8 cellular contexts compared by ENCODE assay signal in the genomic region with DNA sequence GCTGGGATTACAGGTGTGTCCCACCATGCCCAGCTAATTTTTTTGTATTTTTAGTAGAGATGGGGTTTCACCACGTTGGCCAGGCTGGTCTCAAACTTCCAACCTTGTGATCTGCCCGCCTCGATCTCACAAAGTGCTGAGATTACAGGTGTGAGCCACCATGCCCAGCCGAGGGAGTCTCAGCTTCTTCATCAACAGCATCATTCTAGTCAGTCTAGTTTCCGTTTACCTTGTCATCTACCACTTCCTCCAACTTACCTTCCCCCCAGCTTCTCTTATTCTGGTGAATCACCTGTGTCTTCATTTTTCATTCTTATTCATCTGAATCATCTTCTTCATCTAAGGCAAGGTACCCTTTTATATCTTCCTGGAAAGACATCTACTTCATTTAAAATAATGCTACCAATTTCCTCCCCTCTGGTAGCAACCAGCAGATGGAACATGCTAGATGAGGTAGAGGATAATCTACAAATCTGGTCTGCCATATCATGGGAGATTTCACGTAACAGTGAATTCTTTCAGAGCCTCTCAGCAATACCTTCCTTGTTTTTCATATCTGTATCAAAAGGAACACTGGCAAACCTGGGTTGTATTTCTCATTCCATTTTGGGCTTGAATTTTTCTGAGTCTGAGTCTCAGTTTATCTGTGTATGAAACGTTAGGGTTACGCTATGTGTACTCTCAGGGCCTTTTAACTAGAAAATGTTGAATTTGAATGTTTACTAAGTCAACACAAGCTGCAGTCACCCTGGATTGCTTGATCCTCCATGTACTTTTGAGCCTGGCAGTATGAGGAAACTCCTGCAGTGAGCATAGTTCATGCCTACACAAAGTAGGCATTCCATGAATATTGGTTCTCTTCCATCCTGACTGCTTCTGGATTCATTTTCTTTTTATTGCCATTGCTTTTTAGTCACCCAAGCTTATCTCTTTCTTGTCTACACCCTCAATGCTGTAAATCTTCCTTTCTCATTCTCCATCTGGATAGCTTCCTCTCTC.
DNase-seq lines count a peak whose midpoint lies in the region; ATAC-seq lines count a peak whose summit lies in the region.

No MANE protein-coding gene starts in this region.

- H3K9me3 Mint-ChIP-seq in stimulated activated effector memory CD8-positive, alpha-beta T cell treated with anti-CD3 and anti-CD28 coated beads, Interleukin-12 subunit alpha, Interleukin-12 subunit beta, amount 100 ng/mL, for 72 hours = no peaks in the 10 kb centered on the region

- peak; percentile 96 for ATAC-seq in stimulated activated effector memory CD8-positive, alpha-beta T cell treated with anti-CD3 and anti-CD28 coated beads, Interleukin-12 subunit alpha, Interleukin-12 subunit beta, amount 100 ng/mL, for 72 hours
- no peak for ATAC-seq in HG03442 (IDR thresholded peaks at IDR 0.05; ENCODE audit: unreplicated experiment)

- no peak overlapping the region for H3K4me3 Mint-ChIP-seq in stimulated activated effector memory CD8-positive, alpha-beta T cell treated with anti-CD3 and anti-CD28 coated beads, Interleukin-12 subunit alpha, Interleukin-12 subunit beta, amount 100 ng/mL, for 72 hours

- DNase-seq in T-helper 1 cell (peak in 3 of 5 donors; percentile 17 to 68 (median 18)), kidney tubule cell (ENCODE audit: low spot score) (peak; percentile 87), NCI-H345 treated with DMSO at 0.1 percent for 48 hours (lab: John Stamatoyannopoulos, UW; ENCODE audit: unreplicated experiment) (no peak), NCI-H1930 (lab: John Stamatoyannopoulos, UW) (no peak), DMS153 (lab: John Stamatoyannopoulos, UW) (no peak)
- DNase-seq in activated T-cell treated with anti-CD3 and anti-CD28 coated beads, Interleukin-2, amount 50 U/mL, for 48 hours = peak; percentile 73 to 75
- DNase-seq in stimulated activated effector memory CD8-positive, alpha-beta T cell treated with anti-CD3 and anti-CD28 coated beads, Interleukin-12 subunit alpha, Interleukin-12 subunit beta, amount 100 ng/mL, for 72 hours (ENCODE audit: low spot score in 2 of 2) = no peak

- H3K27ac Mint-ChIP-seq in stimulated activated effector memory CD8-positive, alpha-beta T cell treated with anti-CD3 and anti-CD28 coated beads, Interleukin-12 subunit alpha, Interleukin-12 subunit beta, amount 100 ng/mL, for 72 hours = peak overlapping the region; percentile 11

- peaks cover 39% of the 10 kb centered on the region for H3K4me1 Mint-ChIP-seq in stimulated activated effector memory CD8-positive, alpha-beta T cell treated with anti-CD3 and anti-CD28 coated beads, Interleukin-12 subunit alpha, Interleukin-12 subunit beta, amount 100 ng/mL, for 72 hours

- H3K36me3 Mint-ChIP-seq in stimulated activated effector memory CD8-positive, alpha-beta T cell treated with anti-CD3 and anti-CD28 coated beads, Interleukin-12 subunit alpha, Interleukin-12 subunit beta, amount 100 ng/mL, for 72 hours = no peaks in the 10 kb centered on the region

Comparison
In these comparisons a context has a peak if more than half of its experiments do, and no peak if none do; other contexts are left out.
1. DNase-seq: peak in T-helper 1 cell (3 of 5), activated T-cell treated with anti-CD3 and anti-CD28 coated beads, Interleukin-2, amount 50 U/mL, for 48 hours (2 of 2) and kidney tubule cell (single experiment); none in stimulated activated effector memory CD8-positive, alpha-beta T cell treated with anti-CD3 and anti-CD28 coated beads, Interleukin-12 subunit alpha, Interleukin-12 subunit beta, amount 100 ng/mL, for 72 hours (0 of 2), NCI-H345 treated with DMSO at 0.1 percent for 48 hours (single experiment), NCI-H1930 (0 of 2) and DMS153 (single experiment).